ENCODE assay signal across 29 cellular contexts in genomic region chr13:91169641-91170040, GRCh38.
DNase-seq lines count a peak whose midpoint lies in the region; ATAC-seq, FAIRE-seq and TF ChIP-seq lines count a peak whose summit lies in the region.
"Had no signal": no experiment of that assay in that cellular context is flagged by ENCODE, and none has a peak within 500 bp of the region (broad histone marks: within the 10 kb centered on the region; RNA-seq: fewer than 3 reads in every experiment).

No MANE protein-coding gene starts in this region.

- no peak for TF ChIP-seq EP300 in Ishikawa (IDR thresholded peaks at IDR 0.05; ENCODE audit: borderline replicate concordance)

- H3K4me3 Mint-ChIP-seq in mesothelial cell of epicardium = no peak overlapping the region
- H3K4me3 Mint-ChIP-seq: CD4-positive, alpha-beta memory T cell; IgD-negative memory B cell had no signal

- TF ChIP-seq CTCF in mesothelial cell of epicardium (IDR thresholded peaks at IDR 0.05; ENCODE audit: unreplicated experiment) (no peak), D721Med (IDR thresholded peaks at IDR 0.05; ENCODE audit: insufficient read depth, missing control alignments) (no peak)

- DNase-seq in astrocyte of the hippocampus (ENCODE audit: low read depth, low spot score) (peak; percentile 57), mesothelial cell of epicardium (ENCODE audit: low spot score in 2 of 2, unreplicated experiment in 2 of 2) (no peak), renal cortical epithelial cell (ENCODE audit: low read depth) (peak; percentile 74), D721Med (ENCODE audit: insufficient read length, low spot score) (no peak), superior temporal gyrus (ENCODE audit: extremely low spot score) (no peak), HCEC 1CT (no peak)
- DNase-seq: C1 segment of cervical spinal cord; CD4-positive, alpha-beta memory T cell; COR-L47; DMS79; EL; GDM1; Karpas-422; NCI-H1092 treated with DMSO at 0.1 percent for 48 hours; NCI-H1436; NCI-H187; NCI-H2081 treated with DMSO at 0.1 percent for 48 hours; NCI-H446; NCI-H524 treated with DMSO at 0.1 percent for 48 hours; NCI-H82; Right ventricle myocardium superior; RPMI8226 had no signal

- H3K36me3 Mint-ChIP-seq in mesothelial cell of epicardium = no peaks in the 10 kb centered on the region
- H3K36me3 Mint-ChIP-seq: CD4-positive, alpha-beta memory T cell; IgD-negative memory B cell had no signal

- TF ChIP-seq RAD21 in Ishikawa (IDR thresholded peaks at IDR 0.05; ENCODE audit: low read depth) = no peak

- peaks cover 8% of the 10 kb centered on the region for H3K9me3 Mint-ChIP-seq in mesothelial cell of epicardium
- H3K9me3 Mint-ChIP-seq: IgD-negative memory B cell had no signal

- no peaks in the 10 kb centered on the region for H3K27me3 Mint-ChIP-seq in mesothelial cell of epicardium (ENCODE audit: low read depth)

- no peak for ATAC-seq in HG03045 (IDR thresholded peaks at IDR 0.05; ENCODE audit: unreplicated experiment)
- ATAC-seq: A549, GM12878, HCT116 had no signal

- no peak for FAIRE-seq in D721Med (lab: Jason Lieb, UNC)
- FAIRE-seq: A549, GM12878, H1 had no signal

- H3K4me1 Mint-ChIP-seq in mesothelial cell of epicardium = peaks cover 17% of the 10 kb centered on the region
- H3K4me1 Mint-ChIP-seq: CD4-positive, alpha-beta memory T cell; IgD-negative memory B cell had no signal

- H3K27ac Mint-ChIP-seq in mesothelial cell of epicardium = peak overlapping the region; percentile 72
- H3K27ac Mint-ChIP-seq: CD4-positive, alpha-beta memory T cell; IgD-negative memory B cell had no signal

TF ChIP-seq in Ishikawa, 13 proteins besides CTCF, POLR2A, EP300 and RAD21:
- TF ChIP-seq NFIC (IDR thresholded peaks at IDR 0.05) (peak; percentile 56), YY1 (IDR thresholded peaks at IDR 0.05; ENCODE audit: low read depth) (no peak)

Comparison
In these comparisons a context has a peak if more than half of its experiments do, and no peak if none do; other contexts are left out.
1. DNase-seq: peak in astrocyte of the hippocampus (single experiment) and renal cortical epithelial cell (single experiment); none in mesothelial cell of epicardium (0 of 2), D721Med (single experiment), superior temporal gyrus (single experiment) and HCEC 1CT (single experiment).